ENCODE assay signal across 1 cellular context in genomic region chr10:35487336-35488034, GRCh38.
TF ChIP-seq lines count a peak whose summit lies in the region.

No MANE protein-coding gene starts in this region.

TF ChIP-seq in HepG2, 621 proteins besides CTCF, POLR2A, EP300 and RAD21:
- TF ChIP-seq MBNL3 (CRISPR knock-in tag; conservative IDR thresholded peaks at IDR 0.05) (no peak), ZNF839 (CRISPR knock-in tag; IDR thresholded peaks at IDR 0.05; ENCODE audit: borderline replicate concordance) (no peak), ZNF580 (CRISPR knock-in tag; IDR thresholded peaks at IDR 0.05; ENCODE audit: borderline replicate concordance, low read depth) (no peak)
TF ChIP-seq in HepG2: peak in this region for 0.
